33 cellular contexts compared by ENCODE assay signal in genomic region chr11:105912666-105913065, GRCh38.
"Had no signal": no experiment of that assay in that cellular context is flagged by ENCODE, and none has a peak within 500 bp of the region (broad histone marks: within the 10 kb centered on the region; RNA-seq: fewer than 3 reads in every experiment).

No MANE protein-coding gene starts in this region.

- H3K36me3 ChIP-seq: adrenal gland, ascending aorta, brain microvascular endothelial cell, breast epithelium, cardiac muscle cell had no signal

- H3K4me3 ChIP-seq: adrenal gland, ascending aorta, body of pancreas, breast epithelium, cardiac muscle cell had no signal

- DNase-seq: activated effector memory CD4-positive, alpha-beta T cell treated with anti-CD3 and anti-CD28 coated beads, Interleukin-2, amount 50 U/mL, for 16 hours; activated effector memory CD4-positive, alpha-beta T cell treated with Interleukin-2 at 50 U/mL for 16 hours; activated gamma-delta T cell; activated gamma-delta T cell treated with Interleukin-2 at 50 U/mL for 16 hours; activated naive CD4-positive, alpha-beta T cell; activated naive CD4-positive, alpha-beta T cell treated with anti-CD3 and anti-CD28 coated beads for 36 hours; activated naive CD4-positive, alpha-beta T cell treated with anti-CD3 and anti-CD28 coated beads, Interleukin-2, amount 10 ng/mL, durations not matched to agents 7 days and 5 days; activated naive CD4-positive, alpha-beta T cell treated with anti-CD3 and anti-CD28 coated beads, Interleukin-2, amount 50 U/mL, for 16 hours; activated naive CD4-positive, alpha-beta T cell treated with Interleukin-2 at 50 U/mL for 16 hours; activated naive CD8-positive, alpha-beta T cell treated with anti-CD3 and anti-CD28 coated beads for 36 hours; activated naive CD8-positive, alpha-beta T cell treated with anti-CD3 and anti-CD28 coated beads, Interleukin-2, amount 10 ng/mL, durations not matched to agents 7 days and 5 days; activated naive CD8-positive, alpha-beta T cell treated with anti-CD3 and anti-CD28 coated beads, Interleukin-2, amount 50 U/mL, for 24 hours; activated T-cell treated with anti-CD3 and anti-CD28 coated beads, Interleukin-2, amount 50 U/mL, for 24 hours; activated T-cell treated with anti-CD3 and anti-CD28 coated beads, Interleukin-2, amount 50 U/mL, for 4 hours; activated T-cell treated with anti-CD3 and anti-CD28 coated beads, Interleukin-2, amount 50 U/mL, for 48 hours; activated T-cell treated with anti-CD3 and anti-CD28 coated beads, Interleukin-2, amount 50 U/mL, for 72 hours; adrenal gland; amniotic stem cell; amygdala; anterior cingulate cortex; aorta; body of pancreas; brain microvascular endothelial cell; caudate nucleus; central memory CD4-positive, alpha-beta T cell; cerebellar nuclear complex had no signal

- H3K9me3 ChIP-seq: adrenal gland, ascending aorta, body of pancreas, breast epithelium had no signal

- H3K4me1 ChIP-seq: adrenal gland, ascending aorta, body of pancreas, breast epithelium had no signal

- FAIRE-seq: astrocyte, bronchial epithelial cell had no signal

- H3K27me3 ChIP-seq: adrenal gland, ascending aorta, body of pancreas, brain microvascular endothelial cell, breast epithelium, cardiac muscle cell had no signal

- H3K27ac ChIP-seq: adrenal gland, ascending aorta, body of pancreas, brain microvascular endothelial cell, breast epithelium, cardiac muscle cell had no signal

- ATAC-seq: activated naive CD4-positive, alpha-beta T cell treated with anti-CD3 and anti-CD28 coated beads, Interleukin-2, amount 50 U/mL, for 72 hours; activated naive CD8-positive, alpha-beta T cell treated with anti-CD3 and anti-CD28 coated beads, Interleukin-2, amount 50 U/mL, for 24 hours; activated T-cell treated with anti-CD3 and anti-CD28 coated beads, Interleukin-2, amount 50 U/mL, for 4 hours; activated T-cell treated with anti-CD3 and anti-CD28 coated beads, Interleukin-2, amount 50 U/mL, for 72 hours; activated T-helper 17 cell treated with anti-CD3 and anti-CD28 coated beads, Interleukin-2, amount 50 U/mL, for 72 hours; body of pancreas had no signal
